8 cellular contexts compared by ENCODE assay signal in the genomic region with DNA sequence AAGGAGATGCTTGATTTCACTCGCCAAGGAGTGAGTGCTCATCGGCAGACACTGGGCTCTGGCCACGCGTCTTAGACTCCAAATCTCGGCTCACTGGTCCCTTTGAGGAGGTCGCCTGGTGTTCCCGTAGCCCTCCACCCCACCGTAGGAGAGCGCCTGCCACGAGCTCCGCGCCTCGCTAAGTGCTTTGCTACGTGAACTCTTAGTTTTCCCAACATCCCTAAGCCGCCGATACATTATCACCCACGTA. TPM values are rescaled to one million over a fixed set of nuclear protein-coding genes. Genes with fewer than 3 reads are reported as not detected.
DNase-seq lines count a peak whose midpoint lies in the region; ATAC-seq, FAIRE-seq and TF ChIP-seq lines count a peak whose summit lies in the region.

No MANE protein-coding gene starts in this region.

- no peak overlapping the region for H3K56ac ChIP-seq in H1 (replicated peaks; ENCODE audit: insufficient read length, low read depth, low read length)

- no peaks in the 10 kb centered on the region for H3K79me2 ChIP-seq in MM.1S (ENCODE audit: low read length)
- peaks cover 0 to 12% of the 10 kb centered on the region in 2 experiments; a peak in 2 of 4 replicates for H3K79me2 ChIP-seq in H1 (ENCODE audit: control insufficient read depth in 1 of 2, insufficient read depth in 2 of 2, low read length in 2 of 2)
- no peaks in the 10 kb centered on the region for H3K79me2 ChIP-seq in neural cell (replicated peaks; ENCODE audit: insufficient read depth, low read length)

- no peak overlapping the region for H2BK20ac ChIP-seq in H1 (ENCODE audit: low read length)

- H3K9ac ChIP-seq in MM.1S (ENCODE audit: low read length) (no peak overlapping the region), H1 (replicated peaks in 1 of 4; ENCODE audit: extremely low read depth in 1 of 4, low read depth in 3 of 4, low read length in 3 of 4) (peak overlapping the region; percentile 11 to 74 (median 70)), neural cell (ENCODE audit: low read length) (peak overlapping the region; percentile 36)

- peak overlapping the region; percentile 88; the same call in 1 of the 2 replicates for H2BK5ac ChIP-seq in H1 (ENCODE audit: low read depth, low read length)

- H3F3A ChIP-seq in MM.1S (ENCODE audit: insufficient read depth, low read length), result no peaks in the 10 kb centered on the region
- H3F3A ChIP-seq in neural cell (ENCODE audit: insufficient read depth, low read length, poor library complexity, severe bottlenecking), result no peaks in the 10 kb centered on the region

- POLR2A ChIA-PET in H1 (lab: Charles Lee; ENCODE audit: partially characterized antibody), result interaction anchor here (0.9 to 2.6 kb wide), 5 partner anchors 8 to 297 kb away, joined by 3 to 9 read pairs (median 7); partner anchors contain the start of gene C18orf32

- peaks cover 26% of the 10 kb centered on the region for H3K27me3 ChIP-seq in MM.1S (replicated peaks; ENCODE audit: insufficient read depth, low read length)
- H3K27me3 ChIP-seq in H1 (replicated peaks in 1 of 4; ENCODE audit: control insufficient read depth in 3 of 4, extremely low read depth in 1 of 4, insufficient read depth in 3 of 4, low read length in 3 of 4), result peaks cover 0 to 27% (median 17%) of the 10 kb centered on the region in 4 experiments; a peak in 6 of 7 replicates
- H3K27me3 ChIP-seq in neural cell (ENCODE audit: insufficient read depth, low read depth, low read length), result peaks cover 34% of the 10 kb centered on the region

- H2BK120ac ChIP-seq in H1 (replicated peaks; ENCODE audit: low read depth, low read length), result peak overlapping the region; percentile 12

- H2BK15ac ChIP-seq in H1 (ENCODE audit: low read length), result peak overlapping the region; percentile 75; the same call in 1 of the 2 replicates

- TF ChIP-seq EP300 in H1 (IDR thresholded peaks at IDR 0.05; ENCODE audit: borderline replicate concordance in 1 of 2, low read depth in 2 of 2, low read length in 2 of 2), result no peak
- no peak for TF ChIP-seq EP300 in neural cell (conservative IDR thresholded peaks at IDR 0.05; ENCODE audit: poor library complexity, severe bottlenecking)

- peak overlapping the region; percentile 56 for H4K91ac ChIP-seq in H1 (replicated peaks; ENCODE audit: insufficient read length, low read length)

- WGBS in H1 (ENCODE audit: extremely low coverage in 1 of 2, insufficient coverage in 1 of 2, insufficient read length in 1 of 2, insufficient replicate concordance in 2 of 2, low coverage in 1 of 2, low lambda C conversion rate in 2 of 2, missing lambda C conversion rate in 1 of 2), 2 experiments, result 1% methylated on average over 17 of the region's 17 CpGs; no CpG with 5 or more reads in 1 of the 2 experiments

- H2AFZ ChIP-seq in MM.1S (ENCODE audit: low read length) (no peak overlapping the region), H1 (ENCODE audit: low read length) (peak overlapping the region; percentile 30; the same call in 1 of the 2 replicates), neural cell (ENCODE audit: low read depth, low read length) (peak overlapping the region; percentile 33)

- H3K4me1 ChIP-seq in MM.1S (ENCODE audit: low read length), result peaks cover 13% of the 10 kb centered on the region
- peaks cover 4 to 6% (median 4%) of the 10 kb centered on the region in 4 experiments for H3K4me1 ChIP-seq in H1 (replicated peaks in 1 of 4; ENCODE audit: control insufficient read depth in 3 of 4, insufficient read depth in 4 of 4, low read length in 3 of 4)

- peak overlapping the region; percentile 24 for H3K4ac ChIP-seq in H1 (replicated peaks; ENCODE audit: insufficient read length, low read depth, low read length)

- peaks cover 18% of the 10 kb centered on the region for H3K4me1 Mint-ChIP-seq in CD14-positive monocyte

- peaks cover 64 to 83% (median 75%) of the 10 kb centered on the region in 3 donors for H3K27me3 Mint-ChIP-seq in CD14-positive monocyte (ENCODE audit: low read depth in 3 of 3)

- no peaks in the 10 kb centered on the region for H4K20me1 ChIP-seq in MM.1S (ENCODE audit: insufficient read depth, low read length)
- peaks cover 5 to 11% of the 10 kb centered on the region in 2 experiments for H4K20me1 ChIP-seq in H1 (replicated peaks in 1 of 2; ENCODE audit: control insufficient read depth in 1 of 2, insufficient read depth in 2 of 2, low read length in 2 of 2)
- no peaks in the 10 kb centered on the region for H4K20me1 ChIP-seq in neural cell (ENCODE audit: insufficient read depth)

- H3K14ac ChIP-seq in H1 (ENCODE audit: insufficient read length), result no peak overlapping the region

- TF ChIP-seq POLR2A in H1 (IDR thresholded peaks at IDR 0.05; ENCODE audit: control extremely low read depth in 1 of 2, low read depth in 2 of 2, low read length in 2 of 2), result no peak

- H2BK12ac ChIP-seq in H1 (ENCODE audit: low read depth, low read length), result peak overlapping the region; percentile 94

- TF ChIP-seq CTCF in CD14-positive monocyte (IDR thresholded peaks at IDR 0.05), result no peak
- TF ChIP-seq CTCF in MM.1S (IDR thresholded peaks at IDR 0.05; ENCODE audit: low read length), result no peak
- no peak for TF ChIP-seq CTCF in H1 (IDR thresholded peaks at IDR 0.05; ENCODE audit: control extremely low read depth in 1 of 3, insufficient read depth in 1 of 3, low read depth in 1 of 3, low read length in 3 of 3)
- no peak for TF ChIP-seq CTCF in neural cell (IDR thresholded peaks at IDR 0.05; ENCODE audit: poor library complexity, severe bottlenecking)

- no peak for FAIRE-seq in H1 (lab: Jason Lieb, UNC)

- TF ChIP-seq RAD21 in H1 (IDR thresholded peaks at IDR 0.05 in 1 of 2, conservative IDR thresholded peaks at IDR 0.05 in 1 of 2; ENCODE audit: low read depth in 2 of 2, low read length in 2 of 2) (no peak), neural cell (conservative IDR thresholded peaks at IDR 0.05) (peak; percentile 34)

- intact Hi-C loops in CD14-positive monocyte (cut with micrococcal nuclease), result no loop called here

- H3K9me3 Mint-ChIP-seq in CD14-positive monocyte, result peaks cover 0 to 18% (median 2%) of the 10 kb centered on the region in 7 donors

- H3K36me3 ChIP-seq in MM.1S (replicated peaks; ENCODE audit: insufficient read depth, low read length) (no peaks in the 10 kb centered on the region), H1 (ENCODE audit: control insufficient read depth in 2 of 4, insufficient read depth in 4 of 4, low read length in 3 of 4) (peaks cover 0 to 2% (median 0%) of the 10 kb centered on the region in 4 experiments; a peak in 1 of 8 replicates), neural cell (ENCODE audit: insufficient read depth, low read length) (no peaks in the 10 kb centered on the region)

- H3K79me1 ChIP-seq in H1 (ENCODE audit: low read depth, low read length), result no peaks in the 10 kb centered on the region

- H3K36me3 Mint-ChIP-seq in CD14-positive monocyte, result peaks cover 0 to 3% of the 10 kb centered on the region in 2 donors

- DNase-seq in CD14-positive monocyte (ENCODE audit: low spot score), result no peak
- no peak for DNase-seq in MM.1S
- DNase-seq in H1 (ENCODE audit: low read depth in 1 of 2, low spot score in 2 of 2), result no peak
- DNase-seq in cerebellum (ENCODE audit: low spot score), result no peak
- DNase-seq in cortex of kidney (lab: John Stamatoyannopoulos, UW), result no peak
- DNase-seq in hippocampal formation (lab: John Stamatoyannopoulos, UW), result no peak

- peaks cover 23% of the 10 kb centered on the region for H3K23me2 ChIP-seq in H1 (ENCODE audit: low read depth, low read length)

- no peak overlapping the region for H3K23ac ChIP-seq in H1 (ENCODE audit: insufficient read length)

- H3K27ac Mint-ChIP-seq in CD14-positive monocyte, result no peak overlapping the region

- H4K8ac ChIP-seq in H1 (ENCODE audit: extremely low read depth, insufficient read depth, low read length), result peak overlapping the region; percentile 94

- H2AK5ac ChIP-seq in H1 (ENCODE audit: low read depth, low read length), result no peak overlapping the region

- peak overlapping the region; percentile 93 for H3K18ac ChIP-seq in H1 (ENCODE audit: extremely low read depth, low read length)

- ATAC-seq in GM21423 (IDR thresholded peaks at IDR 0.05; ENCODE audit: unreplicated experiment), result no peak

- H3K4me3 ChIP-seq in MM.1S (ENCODE audit: low read length) (no peak overlapping the region), H1 (ENCODE audit: extremely low read depth in 1 of 4, insufficient read depth in 2 of 4, low read depth in 3 of 4, low read length in 4 of 4) (peak overlapping the region; percentile 57 to 74 (median 62)), neural cell (ENCODE audit: low read length) (peak overlapping the region; percentile 78)

- H3K4me2 ChIP-seq in MM.1S (ENCODE audit: low read depth, low read length) (peak overlapping the region; percentile 74; the same call in 1 of the 2 replicates), H1 (ENCODE audit: insufficient read depth in 1 of 2, low read depth in 2 of 2, low read length in 2 of 2) (peak overlapping the region; percentile 91 to 94), neural cell (ENCODE audit: low read length) (peak overlapping the region; percentile 89)

- no peaks in the 10 kb centered on the region for H3K9me3 ChIP-seq in MM.1S (replicated peaks; ENCODE audit: insufficient read depth, low read length)
- peaks cover 0 to 8% of the 10 kb centered on the region in 2 experiments; a peak in 2 of 4 replicates for H3K9me3 ChIP-seq in H1 (ENCODE audit: insufficient read depth in 2 of 2, low read depth in 1 of 2, low read length in 1 of 2)
- H3K9me3 ChIP-seq in neural cell (ENCODE audit: low read length), result no peaks in the 10 kb centered on the region

- H4K5ac ChIP-seq in H1 (ENCODE audit: insufficient read length, low read depth, low read length), result peak overlapping the region; percentile 18

- CTCF ChIA-PET in H1 (lab: Charles Lee; ENCODE audit: partially characterized antibody), result interaction anchor here (0.6 to 3.6 kb wide), 16 partner anchors 9 to 298 kb away, joined by 3 to 24 read pairs (median 4); no protein-coding TSS in a partner anchor

- peak overlapping the region; percentile 64 to 91 for H3K4me3 Mint-ChIP-seq in CD14-positive monocyte

- no peak overlapping the region for H3K27ac ChIP-seq in MM.1S (ENCODE audit: low read length)
- H3K27ac ChIP-seq in H1 (ENCODE audit: low read depth, low read length), result 0 out of 2 replicates have a peak overlapping the region, but pooled peaks have one; percentile 57
- H3K27ac ChIP-seq in neural cell (ENCODE audit: low read length), result no peak overlapping the region

- H3K9me2 ChIP-seq in MM.1S (replicated peaks; ENCODE audit: insufficient read depth, low read length), result no peaks in the 10 kb centered on the region
- H3K9me2 ChIP-seq in neural cell (ENCODE audit: insufficient read depth, low read length), result no peaks in the 10 kb centered on the region

RNA-seq across cellular contexts. Expression of gene LIPG, which starts 0.8 kb away (rescaled TPM):
- polyA plus RNA-seq in CD14-positive monocyte, result not detected
- total RNA-seq in H1 (2021; fragmentation: NEBNext Ultra II Directional; extraction: Animal tissue kit (Norgen Biotek cat#: 25700)), result 9.8 and 11.8 TPM in 2 replicates
- polyA plus RNA-seq in H1 (2011; rRNA removed), result 8.3 and 9.2 TPM in 2 replicates
- polyA plus RNA-seq in H1 (2011; cell fraction: cytosol; rRNA removed), result 9.2 TPM
- polyA plus RNA-seq in H1 (2011; cell fraction: nucleus; rRNA removed), result 12.6 TPM
- 9.5 to 11.9 TPM (median 9.9 TPM) in 4 replicates for polyA plus RNA-seq in H1 (2012, experiment 1 of 2)
- 2.6 TPM for polyA plus RNA-seq in H1 (2012, experiment 2 of 2)
- 11.7 TPM for polyA plus RNA-seq in H1 (2013, experiment 1 of 2)
- 13.4 TPM for polyA plus RNA-seq in H1 (2013, experiment 2 of 2)
- polyA minus RNA-seq in H1 (2011; rRNA and poly(A)+ RNA removed), result 21.1 and 36.4 TPM in 2 replicates
- 8.1 TPM for polyA minus RNA-seq in H1 (2011; cell fraction: cytosol; rRNA and poly(A)+ RNA removed)
- 14.5 TPM for polyA minus RNA-seq in H1 (2011; cell fraction: nucleus; rRNA and poly(A)+ RNA removed)
- polyA plus RNA-seq in neural cell, result 0.72 and 0.85 TPM in 2 replicates
- polyA minus RNA-seq in neural cell, result 0.24 and 2.8 TPM in 2 replicates
- total RNA-seq in cerebellum, result 10.0 TPM
